9 cellular contexts compared by ENCODE assay signal in the genomic region with DNA sequence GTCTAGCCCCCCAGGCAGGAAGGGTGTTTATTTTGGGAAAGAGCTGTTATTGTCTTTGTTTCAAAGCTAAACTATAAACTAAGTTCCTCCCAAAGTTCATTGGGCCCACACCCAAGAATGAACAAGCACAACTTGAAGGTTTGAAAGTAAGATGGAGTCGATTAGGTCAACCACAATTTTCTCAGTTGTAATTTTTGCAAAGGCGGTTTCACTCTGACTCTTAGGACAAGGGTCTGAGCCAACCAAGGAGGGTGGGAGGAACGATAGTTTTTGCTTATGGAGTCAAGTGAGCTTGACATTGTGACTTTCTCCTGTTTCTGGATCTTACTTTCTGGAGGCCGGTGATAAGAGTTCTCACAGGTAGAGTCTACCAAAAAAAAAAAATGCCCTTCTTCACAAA.
DNase-seq lines count a peak whose midpoint lies in the region; ATAC-seq lines count a peak whose summit lies in the region.
"Had no signal": no experiment of that assay in that cellular context is flagged by ENCODE, and none has a peak within 500 bp of the region (broad histone marks: within the 10 kb centered on the region; RNA-seq: fewer than 3 reads in every experiment).

No MANE protein-coding gene starts in this region.

- peak; percentile 44 for DNase-seq in stimulated activated CD4-positive, alpha-beta T cell treated with anti-CD3 and anti-CD28 coated beads, Interleukin-15, amount 100 ng/mL, for 24 hours
- no peak for DNase-seq in stimulated activated CD4-positive, alpha-beta T cell treated with anti-CD3 and anti-CD28 coated beads, Interleukin-4, amount 100 ng/mL, for 4 hours
- DNase-seq in NOMO-1 (lab: John Stamatoyannopoulos, UW; ENCODE audit: unreplicated experiment in 2 of 2) (no peak), GOT3 (lab: John Stamatoyannopoulos, UW) (no peak), NCI-H1436 treated with DMSO at 0.1 percent for 48 hours (lab: John Stamatoyannopoulos, UW) (no peak), MV-4-11 (lab: John Stamatoyannopoulos, UW) (no peak)
- DNase-seq: NCI-H2029 treated with DMSO at 0.1 percent for 48 hours had no signal

- peak; percentile 94 for ATAC-seq in HG02610 (IDR thresholded peaks at IDR 0.05; ENCODE audit: unreplicated experiment)
- ATAC-seq in HG03565 (IDR thresholded peaks at IDR 0.05; ENCODE audit: unreplicated experiment) = peak; percentile 93
